In genomic region chr6:128007658-128008057, GRCh38 we compare ENCODE assay signal across 13 cellular contexts.
DNase-seq lines count a peak whose midpoint lies in the region; ATAC-seq and TF ChIP-seq lines count a peak whose summit lies in the region.
"Had no signal": no experiment of that assay in that cellular context is flagged by ENCODE, and none has a peak within 500 bp of the region (broad histone marks: within the 10 kb centered on the region; RNA-seq: fewer than 3 reads in every experiment).

No MANE protein-coding gene starts in this region.

- no peaks in the 10 kb centered on the region for H3K79me2 ChIP-seq in hepatocyte

- H3K36me3 Mint-ChIP-seq in chondrocyte (ENCODE audit: low read depth), result peaks cover 2% of the 10 kb centered on the region
- H3K36me3 Mint-ChIP-seq: CD4-positive, CD25-positive, alpha-beta regulatory T cell had no signal

- no peak overlapping the region for H2BK120ac ChIP-seq in mesenchymal stem cell (ENCODE audit: low read depth, low read length)

- TF ChIP-seq CTCF in AG09319 (IDR thresholded peaks at IDR 0.05; ENCODE audit: low read depth, low read length), result peak; percentile 18
- TF ChIP-seq CTCF in chondrocyte (IDR thresholded peaks at IDR 0.05), result peak; percentile 39
- TF ChIP-seq CTCF in hepatocyte (IDR thresholded peaks at IDR 0.05; ENCODE audit: poor library complexity), result peak; percentile 22

- no peak overlapping the region for H2BK12ac ChIP-seq in mesenchymal stem cell (ENCODE audit: low read length in 2 of 2)

- H3K4me3 Mint-ChIP-seq in chondrocyte (ENCODE audit: unreplicated experiment), result no peak overlapping the region
- H3K4me3 Mint-ChIP-seq: CD4-positive, CD25-positive, alpha-beta regulatory T cell had no signal

- no peak overlapping the region for H3K4me2 ChIP-seq in hepatocyte
- H3K4me2 ChIP-seq in mesenchymal stem cell (ENCODE audit: low read length, poor library complexity, severe bottlenecking), result no peak overlapping the region
- H3K4me2 ChIP-seq: BLaER1 treated with 17β-estradiol and CSF1 and Interleukin-3, amounts not matched to agents 10 nM and 100 nM had no signal

- H3K4me1 ChIP-seq in hepatocyte (ENCODE audit: insufficient read depth) (peaks cover 12% of the 10 kb centered on the region), mesenchymal stem cell (ENCODE audit: control insufficient read depth, insufficient read depth, low read depth, low read length) (no peaks in the 10 kb centered on the region)
- H3K4me1 ChIP-seq: BLaER1 treated with 17β-estradiol and CSF1 and Interleukin-3, amounts not matched to agents 10 nM and 100 nM had no signal

- H3K79me1 ChIP-seq in mesenchymal stem cell (replicated peaks; ENCODE audit: low read length, poor library complexity, severe bottlenecking), result no peaks in the 10 kb centered on the region

- H3K9me2 ChIP-seq in hepatocyte (replicated peaks; ENCODE audit: insufficient read depth), result no peaks in the 10 kb centered on the region

- H2BK15ac ChIP-seq in mesenchymal stem cell (ENCODE audit: low read depth, poor library complexity, severe bottlenecking), result no peak overlapping the region

- H3K27ac ChIP-seq in hepatocyte, result no peak overlapping the region
- no peak overlapping the region for H3K27ac ChIP-seq in mesenchymal stem cell (ENCODE audit: low read length, poor library complexity, severe bottlenecking)
- H3K27ac ChIP-seq: 22Rv1; BLaER1 treated with 17β-estradiol and CSF1 and Interleukin-3, amounts not matched to agents 10 nM and 100 nM had no signal

- H3K9me3 ChIP-seq in hepatocyte (ENCODE audit: low read depth) (no peaks in the 10 kb centered on the region), mesenchymal stem cell (ENCODE audit: control insufficient read depth, low read length) (no peaks in the 10 kb centered on the region)
- H3K9me3 ChIP-seq: BLaER1 treated with 17β-estradiol and CSF1 and Interleukin-3, amounts not matched to agents 10 nM and 100 nM had no signal

- H4K91ac ChIP-seq in mesenchymal stem cell (ENCODE audit: low read length), result no peak overlapping the region

- H3K4me3 ChIP-seq in hepatocyte (no peak overlapping the region), mesenchymal stem cell (ENCODE audit: insufficient read depth in 1 of 2, low read depth in 1 of 2, low read length in 2 of 2) (no peak overlapping the region)
- H3K4me3 ChIP-seq: BLaER1 treated with 17β-estradiol and CSF1 and Interleukin-3, amounts not matched to agents 10 nM and 100 nM had no signal

- no peaks in the 10 kb centered on the region for H3K9me3 Mint-ChIP-seq in chondrocyte (ENCODE audit: low read depth)
- H3K9me3 Mint-ChIP-seq: CD4-positive, CD25-positive, alpha-beta regulatory T cell had no signal

- H2AFZ ChIP-seq in hepatocyte (no peak overlapping the region), mesenchymal stem cell (ENCODE audit: low read depth, low read length) (no peak overlapping the region)

- no peak overlapping the region for H2BK5ac ChIP-seq in mesenchymal stem cell (ENCODE audit: low read depth, low read length, poor library complexity, severe bottlenecking)

- H3K18ac ChIP-seq in mesenchymal stem cell (ENCODE audit: low read depth in 1 of 2, low read length in 2 of 2), result no peak overlapping the region

- DNase-seq in AG09319 (ENCODE audit: extremely low read depth, low read depth) (peak; percentile 43), chondrocyte (ENCODE audit: low spot score) (no peak), hepatocyte (ENCODE audit: low spot score) (no peak), mesenchymal stem cell (peak; percentile 30), kidney glomerular epithelial cell (lab: John Stamatoyannopoulos, UW) (no peak)
- DNase-seq in effector CD4-positive, alpha-beta T cell, result no peak
- DNase-seq: CD4-positive, CD25-positive, alpha-beta regulatory T cell; DMS53; GF-D8; HCEC 1CT had no signal

- H3K9ac ChIP-seq in mesenchymal stem cell (ENCODE audit: low read length), result no peak overlapping the region
- H3K9ac ChIP-seq: BLaER1 treated with 17β-estradiol and CSF1 and Interleukin-3, amounts not matched to agents 10 nM and 100 nM had no signal

- H3K27me3 Mint-ChIP-seq in chondrocyte (ENCODE audit: low read depth), result no peaks in the 10 kb centered on the region
- H3K27me3 Mint-ChIP-seq: CD4-positive, CD25-positive, alpha-beta regulatory T cell had no signal

- H2AK5ac ChIP-seq in mesenchymal stem cell (ENCODE audit: low read length, severe bottlenecking), result no peak overlapping the region

- no peaks in the 10 kb centered on the region for H4K20me1 ChIP-seq in hepatocyte (ENCODE audit: insufficient read depth, poor library complexity, severe bottlenecking)
- H4K20me1 ChIP-seq: BLaER1 treated with 17β-estradiol and CSF1 and Interleukin-3, amounts not matched to agents 10 nM and 100 nM had no signal

- no peak for ATAC-seq in GM18502 (IDR thresholded peaks at IDR 0.05; ENCODE audit: poor library complexity, unreplicated experiment)

- WGBS in hepatocyte (ENCODE audit: low lambda C conversion rate, missing lambda C conversion rate), result 59% methylated on average over 1 of the region's 1 CpG
- WGBS in mesenchymal stem cell, result no CpG with 5 or more reads among the region's 1 CpG

- H3K27me3 ChIP-seq in hepatocyte (no peaks in the 10 kb centered on the region), mesenchymal stem cell (ENCODE audit: control insufficient read depth in 1 of 2, insufficient read depth in 1 of 2, low read length in 2 of 2) (no peaks in the 10 kb centered on the region)
- H3K27me3 ChIP-seq: BLaER1 treated with 17β-estradiol and CSF1 and Interleukin-3, amounts not matched to agents 10 nM and 100 nM had no signal

- no peak overlapping the region for H3K14ac ChIP-seq in mesenchymal stem cell (ENCODE audit: low read length in 2 of 2)

- H4K8ac ChIP-seq in mesenchymal stem cell (ENCODE audit: low read length), result no peak overlapping the region

- no peak overlapping the region for H3K23ac ChIP-seq in mesenchymal stem cell (ENCODE audit: low read length in 2 of 2)

- H3K36me3 ChIP-seq in hepatocyte (replicated peaks; ENCODE audit: insufficient read depth, low read depth), result no peaks in the 10 kb centered on the region
- no peaks in the 10 kb centered on the region for H3K36me3 ChIP-seq in mesenchymal stem cell (ENCODE audit: control insufficient read depth in 1 of 2, insufficient read depth in 2 of 2, low read depth in 1 of 2, low read length in 2 of 2)
- H3K36me3 ChIP-seq: BLaER1 treated with 17β-estradiol and CSF1 and Interleukin-3, amounts not matched to agents 10 nM and 100 nM had no signal

- H3K4ac ChIP-seq in mesenchymal stem cell (ENCODE audit: low read depth in 1 of 2, low read length in 2 of 2), result no peak overlapping the region

- no peak overlapping the region for H3K27ac Mint-ChIP-seq in chondrocyte (ENCODE audit: unreplicated experiment)
- H3K27ac Mint-ChIP-seq: CD4-positive, CD25-positive, alpha-beta regulatory T cell had no signal

- H3K4me1 Mint-ChIP-seq in chondrocyte (ENCODE audit: low read depth), result peaks cover 10% of the 10 kb centered on the region
- H3K4me1 Mint-ChIP-seq: CD4-positive, CD25-positive, alpha-beta regulatory T cell had no signal

Comparison
In these comparisons a context has a peak if more than half of its experiments do, and no peak if none do; other contexts are left out.
1. DNase-seq: peak in AG09319 (single experiment) and mesenchymal stem cell (single experiment); none in chondrocyte (single experiment), hepatocyte (single experiment), effector CD4-positive, alpha-beta T cell (single experiment) and kidney glomerular epithelial cell (single experiment).
2. Peak in every context shown above with its lines, with median percentiles within 50 percentile points of each other: CTCF ChIP-seq.